ENCODE assay signal across 24 cellular contexts in the genomic region with DNA sequence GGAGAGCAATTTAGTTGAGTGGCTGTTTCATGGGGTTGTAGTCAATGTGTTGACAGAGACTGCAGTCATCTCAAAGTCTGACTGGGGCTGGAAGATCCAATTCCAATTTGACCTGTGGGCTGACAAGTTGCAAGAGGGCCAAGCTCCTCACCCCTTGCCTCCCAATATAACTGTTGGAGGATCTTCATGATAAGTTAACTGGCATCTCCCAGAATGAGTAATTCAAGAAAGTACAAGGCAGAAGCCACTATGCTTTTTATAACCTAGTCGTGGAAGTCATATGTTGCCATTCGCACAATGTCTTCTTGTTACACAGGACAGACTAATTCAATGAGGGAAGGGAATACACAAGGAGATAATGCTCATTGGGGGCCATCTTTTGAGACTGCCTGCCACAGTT. TPM values are rescaled to one million over a fixed set of nuclear protein-coding genes. Genes with fewer than 3 reads are reported as not detected.
DNase-seq lines count a peak whose midpoint lies in the region; ATAC-seq and FAIRE-seq lines count a peak whose summit lies in the region.
"Had no signal": no experiment of that assay in that cellular context is flagged by ENCODE, and none has a peak within 500 bp of the region (broad histone marks: within the 10 kb centered on the region; RNA-seq: fewer than 3 reads in every experiment).

No MANE protein-coding gene starts in this region.

- no peaks in the 10 kb centered on the region for H4K20me1 ChIP-seq in Karpas-422 (ENCODE audit: insufficient read depth, low read depth, low read length)

- intact Hi-C loops in activated CD4-positive, alpha-beta T cell treated with anti-CD3 and anti-CD28 coated beads, Interleukin-2, amount 10 ng/mL, durations not matched to agents 24 days and 14 days (cut with micrococcal nuclease): no loop called here
- intact Hi-C loops in left ventricle myocardium superior (cut with micrococcal nuclease): no loop called here

- H3K36me3 Mint-ChIP-seq in activated CD4-positive, alpha-beta T cell treated with anti-CD3 and anti-CD28 coated beads, Interleukin-2, amount 10 ng/mL, durations not matched to agents 24 days and 14 days (ENCODE audit: low read depth): peaks cover under 1% of the 10 kb centered on the region
- peaks cover 20% of the 10 kb centered on the region for H3K36me3 Mint-ChIP-seq in activated CD4-positive, alpha-beta memory T cell treated with anti-CD3 and anti-CD28 coated beads, Interleukin-2, amount 10 ng/mL, durations not matched to agents 7 days and 5 days (ENCODE audit: low read depth)
- no peaks in the 10 kb centered on the region for H3K36me3 Mint-ChIP-seq in naive thymus-derived CD8-positive, alpha-beta T cell

- H3K9me3 Mint-ChIP-seq in activated CD4-positive, alpha-beta T cell treated with anti-CD3 and anti-CD28 coated beads, Interleukin-2, amount 10 ng/mL, durations not matched to agents 24 days and 14 days: no peaks in the 10 kb centered on the region
- no peaks in the 10 kb centered on the region for H3K9me3 Mint-ChIP-seq in activated CD4-positive, alpha-beta memory T cell treated with anti-CD3 and anti-CD28 coated beads, Interleukin-2, amount 10 ng/mL, durations not matched to agents 7 days and 5 days
- peaks cover 0 to 12% (median 0%) of the 10 kb centered on the region in 9 donors for H3K9me3 Mint-ChIP-seq in naive thymus-derived CD8-positive, alpha-beta T cell
- H3K9me3 Mint-ChIP-seq: neural crest cell had no signal

- no peak for ATAC-seq in naive thymus-derived CD8-positive, alpha-beta T cell
- ATAC-seq in left ventricle myocardium superior: no peak
- ATAC-seq: activated naive CD4-positive, alpha-beta T cell treated with anti-CD3 and anti-CD28 coated beads, Interleukin-2, amount 50 U/mL, for 72 hours; HepG2 had no signal

- DNase-seq in activated CD4-positive, alpha-beta T cell treated with anti-CD3 and anti-CD28 coated beads, Interleukin-2, amount 10 ng/mL, durations not matched to agents 24 days and 14 days: peak; percentile 59
- DNase-seq in activated CD4-positive, alpha-beta T cell treated with anti-CD3 and anti-CD28 coated beads, Interleukin-2, amount 50 U/mL, for 4 hours: no peak
- DNase-seq in GM19239 (ENCODE audit: insufficient read length, low spot score) (no peak), Karpas-422 (no peak), left ventricle myocardium superior (no peak)
- no peak for DNase-seq in activated CD4-positive, alpha-beta memory T cell treated with anti-CD3 and anti-CD28 coated beads, Interleukin-2, amount 10 ng/mL, durations not matched to agents 7 days and 5 days
- no peak for DNase-seq in naive thymus-derived CD8-positive, alpha-beta T cell
- DNase-seq in activated CD4-positive, CD25-positive, alpha-beta regulatory T cell treated with anti-CD3 and anti-CD28 coated beads, Interleukin-2, amount 50 U/mL, for 72 hours: no peak
- DNase-seq: 8988T; dermis blood vessel endothelial cell; DMS 273 treated with DMSO at 0.1 percent for 48 hours; foreskin fibroblast; GDM1; mesendoderm; MM.1S; NCI-H187; NCI-H345; stimulated activated CD8-positive, alpha-beta memory T cell treated with anti-CD3 and anti-CD28 coated beads, Interleukin-4, amount 100 ng/mL, for 48 hours; WERI-Rb-1 had no signal

- CTCF ChIA-PET in activated CD4-positive, alpha-beta memory T cell treated with anti-CD3 and anti-CD28 coated beads, Interleukin-2, amount 10 ng/mL, durations not matched to agents 7 days and 5 days (lab: Charles Lee): interaction anchor here (3.5 kb wide), 1 partner anchor 11 kb away, joined by 15 read pairs; no protein-coding TSS in a partner anchor

- H3K27me3 Mint-ChIP-seq in activated CD4-positive, alpha-beta T cell treated with anti-CD3 and anti-CD28 coated beads, Interleukin-2, amount 10 ng/mL, durations not matched to agents 24 days and 14 days: no peaks in the 10 kb centered on the region
- no peaks in the 10 kb centered on the region for H3K27me3 Mint-ChIP-seq in activated CD4-positive, alpha-beta memory T cell treated with anti-CD3 and anti-CD28 coated beads, Interleukin-2, amount 10 ng/mL, durations not matched to agents 7 days and 5 days
- H3K27me3 Mint-ChIP-seq in naive thymus-derived CD8-positive, alpha-beta T cell: no peaks in the 10 kb centered on the region

- H3K27me3 ChIP-seq in Karpas-422 (ENCODE audit: low read length): no peaks in the 10 kb centered on the region

- no peak overlapping the region for H3K9ac ChIP-seq in Karpas-422 (ENCODE audit: low read length)

- H3K9me3 ChIP-seq in Karpas-422 (ENCODE audit: low read length): no peaks in the 10 kb centered on the region

- H3K79me2 ChIP-seq in Karpas-422 (ENCODE audit: low read length): no peaks in the 10 kb centered on the region

- no peaks in the 10 kb centered on the region for H3K9me2 ChIP-seq in Karpas-422 (replicated peaks; ENCODE audit: insufficient read depth, low read length)

- H3K27ac ChIP-seq in Karpas-422 (ENCODE audit: low read length): no peak overlapping the region
- H3K27ac ChIP-seq: WERI-Rb-1 had no signal

- no peak overlapping the region for H2AFZ ChIP-seq in Karpas-422 (ENCODE audit: low read length)

- FAIRE-seq in GM19239 (lab: Jason Lieb, UNC): peak; percentile 86
- FAIRE-seq: HepG2 had no signal

- H3K4me3 ChIP-seq in Karpas-422 (ENCODE audit: low read length): no peak overlapping the region

- no peak overlapping the region for H3K4me2 ChIP-seq in Karpas-422 (ENCODE audit: low read depth, low read length, poor library complexity, severe bottlenecking)

- H3K27ac Mint-ChIP-seq in activated CD4-positive, alpha-beta T cell treated with anti-CD3 and anti-CD28 coated beads, Interleukin-2, amount 10 ng/mL, durations not matched to agents 24 days and 14 days: peak overlapping the region; percentile 52
- peak overlapping the region; percentile 32 for H3K27ac Mint-ChIP-seq in activated CD4-positive, alpha-beta memory T cell treated with anti-CD3 and anti-CD28 coated beads, Interleukin-2, amount 10 ng/mL, durations not matched to agents 7 days and 5 days
- H3K27ac Mint-ChIP-seq in naive thymus-derived CD8-positive, alpha-beta T cell: peak overlapping the region in 9 of 10 donors; percentile 3 to 73 (median 21)
- H3K27ac Mint-ChIP-seq: B cell had no signal

- peak overlapping the region; percentile 17 for H3K4me3 Mint-ChIP-seq in activated CD4-positive, alpha-beta T cell treated with anti-CD3 and anti-CD28 coated beads, Interleukin-2, amount 10 ng/mL, durations not matched to agents 24 days and 14 days
- no peak overlapping the region for H3K4me3 Mint-ChIP-seq in activated CD4-positive, alpha-beta memory T cell treated with anti-CD3 and anti-CD28 coated beads, Interleukin-2, amount 10 ng/mL, durations not matched to agents 7 days and 5 days
- no peak overlapping the region for H3K4me3 Mint-ChIP-seq in naive thymus-derived CD8-positive, alpha-beta T cell
- H3K4me3 Mint-ChIP-seq: B cell, neural crest cell had no signal

- no peaks in the 10 kb centered on the region for H3K4me1 ChIP-seq in Karpas-422 (ENCODE audit: low read length)

- POLR2A ChIA-PET in activated CD4-positive, alpha-beta memory T cell treated with anti-CD3 and anti-CD28 coated beads, Interleukin-2, amount 10 ng/mL, durations not matched to agents 7 days and 5 days (lab: Charles Lee): interaction anchor here (1.2 to 24.3 kb wide), 7 partner anchors 7 to 522 kb away, joined by 3 to 931 read pairs (median 41); a partner anchor contains a TSS
- POLR2A ChIA-PET in naive thymus-derived CD8-positive, alpha-beta T cell (lab: Charles Lee): interaction anchor here (1.2 kb wide), 1 partner anchor 38 kb away, joined by 5 read pairs; a partner anchor contains a TSS

- no peaks in the 10 kb centered on the region for H3K36me3 ChIP-seq in Karpas-422 (ENCODE audit: insufficient read depth, low read length)
- H3K36me3 ChIP-seq: WERI-Rb-1 had no signal

- peaks cover 70% of the 10 kb centered on the region for H3K4me1 Mint-ChIP-seq in activated CD4-positive, alpha-beta T cell treated with anti-CD3 and anti-CD28 coated beads, Interleukin-2, amount 10 ng/mL, durations not matched to agents 24 days and 14 days
- peaks cover 92% of the 10 kb centered on the region for H3K4me1 Mint-ChIP-seq in activated CD4-positive, alpha-beta memory T cell treated with anti-CD3 and anti-CD28 coated beads, Interleukin-2, amount 10 ng/mL, durations not matched to agents 7 days and 5 days
- peaks cover 12 to 62% (median 53%) of the 10 kb centered on the region in 4 donors for H3K4me1 Mint-ChIP-seq in naive thymus-derived CD8-positive, alpha-beta T cell
- H3K4me1 Mint-ChIP-seq: neural crest cell had no signal

RNA-seq across cellular contexts. Expression of a gene that starts 29.1 kb away (rescaled TPM):
- total RNA-seq in activated CD4-positive, alpha-beta T cell treated with anti-CD3 and anti-CD28 coated beads, Interleukin-2, amount 10 ng/mL, durations not matched to agents 24 days and 14 days: 3.6 and 4.1 TPM in 2 replicates
- 100 to 1,000 TPM; 111 TPM for total RNA-seq in activated CD4-positive, alpha-beta memory T cell treated with anti-CD3 and anti-CD28 coated beads, Interleukin-2, amount 10 ng/mL, durations not matched to agents 7 days and 5 days
- 10 to 100 TPM in 1 of 2 experiments, 1 to 10 TPM in 1; 9.1 to 10.8 TPM for total RNA-seq in naive thymus-derived CD8-positive, alpha-beta T cell
- polyA plus RNA-seq in naive thymus-derived CD8-positive, alpha-beta T cell: 1 to 10 TPM in 1 of 3 donors, under 1 TPM in 2; 0.41 to 2.0 (median 0.48) TPM
- total RNA-seq in Karpas-422 (2014; rRNA removed; shearing (Covaris generic); ENCODE audit: low replicate concordance): not detected in 2 replicates
- total RNA-seq in left ventricle myocardium superior: not detected
- total RNA-seq: dermis blood vessel endothelial cell, HepG2, kidney epithelial cell, neural crest cell had no signal
- polyA plus RNA-seq: HepG2 had no signal

RNA-seq across cellular contexts. Expression of a gene that starts 32.5 kb away (rescaled TPM):
- 46.4 and 46.6 TPM in 2 replicates for total RNA-seq in activated CD4-positive, alpha-beta T cell treated with anti-CD3 and anti-CD28 coated beads, Interleukin-2, amount 10 ng/mL, durations not matched to agents 24 days and 14 days
- 10 to 100 TPM; 75.9 to 78.0 TPM for total RNA-seq in activated CD4-positive, alpha-beta memory T cell treated with anti-CD3 and anti-CD28 coated beads, Interleukin-2, amount 10 ng/mL, durations not matched to agents 7 days and 5 days
- total RNA-seq in naive thymus-derived CD8-positive, alpha-beta T cell: 10 to 100 TPM; 24.5 to 27.1 TPM
- polyA plus RNA-seq in naive thymus-derived CD8-positive, alpha-beta T cell: 1 to 10 TPM; 2.4 to 3.4 (median 2.6) TPM
- total RNA-seq in Karpas-422 (2014; rRNA removed; shearing (Covaris generic); ENCODE audit: low replicate concordance): 7.8 and 11.6 TPM in 2 replicates
- 12.1 TPM for total RNA-seq in left ventricle myocardium superior

RNA-seq across cellular contexts. Expression of a gene that starts 38.2 kb away (rescaled TPM):
- total RNA-seq in activated CD4-positive, alpha-beta T cell treated with anti-CD3 and anti-CD28 coated beads, Interleukin-2, amount 10 ng/mL, durations not matched to agents 24 days and 14 days: 279 and 288 TPM in 2 replicates
- total RNA-seq in activated CD4-positive, alpha-beta memory T cell treated with anti-CD3 and anti-CD28 coated beads, Interleukin-2, amount 10 ng/mL, durations not matched to agents 7 days and 5 days: 100 to 1,000 TPM; 673 to 683 TPM
- 100 to 1,000 TPM; 159 to 176 TPM for total RNA-seq in naive thymus-derived CD8-positive, alpha-beta T cell
- 10 to 100 TPM; 41.9 to 78.4 (median 49.1) TPM for polyA plus RNA-seq in naive thymus-derived CD8-positive, alpha-beta T cell
- total RNA-seq in Karpas-422 (2014; rRNA removed; shearing (Covaris generic); ENCODE audit: low replicate concordance): 37.7 and 87.4 TPM in 2 replicates
- total RNA-seq in left ventricle myocardium superior: 75.6 TPM

Comparison
In these comparisons a context has a peak if more than half of its experiments do, and no peak if none do; other contexts are left out.
1. RNA of a gene that starts 29.1 kb away (total RNA-seq): 111 TPM in activated CD4-positive, alpha-beta memory T cell treated with anti-CD3 and anti-CD28 coated beads, Interleukin-2, amount 10 ng/mL, durations not matched to agents 7 days and 5 days; 9.1 to 10.8 TPM in naive thymus-derived CD8-positive, alpha-beta T cell, 3.6 to 4.1 TPM in activated CD4-positive, alpha-beta T cell treated with anti-CD3 and anti-CD28 coated beads, Interleukin-2, amount 10 ng/mL, durations not matched to agents 24 days and 14 days, not detected in left ventricle myocardium superior (single experiment) and not detected in Karpas-422; every median in the first group is over 4 times any median in the second.
2. Peak in every context shown above with its lines, with median percentiles within 50 percentile points of each other: H3K27ac Mint-ChIP-seq.